In the genomic region with DNA sequence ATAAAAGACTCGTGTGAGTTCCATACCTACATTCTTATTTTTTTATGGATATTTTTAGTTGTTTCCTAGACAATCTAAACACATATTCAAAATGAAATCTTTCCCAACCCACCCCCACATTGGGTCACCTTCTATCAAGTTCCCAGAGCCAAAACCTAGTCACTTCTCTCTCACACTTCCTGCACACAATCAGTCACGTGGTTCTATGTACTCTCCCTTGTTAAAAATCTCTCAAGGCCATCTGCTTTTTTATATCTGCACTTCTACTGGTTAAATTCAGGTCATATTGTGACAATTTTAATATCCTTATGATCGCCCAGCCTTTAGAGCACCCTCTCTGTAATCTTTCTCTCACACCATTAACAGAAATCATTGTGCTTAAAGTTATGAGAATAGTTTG, we compare ENCODE assay signal across 14 cellular contexts.
DNase-seq lines count a peak whose midpoint lies in the region; ATAC-seq and TF ChIP-seq lines count a peak whose summit lies in the region.
"Had no signal": no experiment of that assay in that cellular context is flagged by ENCODE, and none has a peak within 500 bp of the region (broad histone marks: within the 10 kb centered on the region; RNA-seq: fewer than 3 reads in every experiment).

No MANE protein-coding gene starts in this region.

- CTCF ChIA-PET in SK-N-SH (lab: Yijun Ruan, JAX) = no interaction called here

- TF ChIP-seq RAD21 in SK-N-SH (IDR thresholded peaks at IDR 0.05; ENCODE audit: low read length) = no peak

- H3K27ac ChIP-seq in SK-N-SH (ENCODE audit: low read depth in 2 of 2, low read length in 1 of 2) (no peak overlapping the region), neuronal stem cell (replicated peaks; ENCODE audit: low read length) (no peak overlapping the region)
- H3K27ac ChIP-seq: BLaER1 treated with 17β-estradiol and CSF1 and Interleukin-3, amounts not matched to agents 10 nM and 100 nM had no signal

- no peak overlapping the region for H3K23ac ChIP-seq in neuronal stem cell (ENCODE audit: low read depth, low read length, poor library complexity)

- H3F3A ChIP-seq in SK-N-SH (replicated peaks; ENCODE audit: insufficient read depth) = no peaks in the 10 kb centered on the region

- no peaks in the 10 kb centered on the region for H3K9me3 ChIP-seq in SK-N-SH
- H3K9me3 ChIP-seq in neuronal stem cell (replicated peaks in 1 of 2; ENCODE audit: control insufficient read depth in 2 of 2, insufficient read depth in 1 of 2, low read depth in 1 of 2, low read length in 2 of 2) = peaks cover 0 to 10% of the 10 kb centered on the region in 2 donors

- H2AFZ ChIP-seq in SK-N-SH (ENCODE audit: low read depth) = peak overlapping the region; percentile 57; the same call in 1 of the 2 replicates
- H2AFZ ChIP-seq in neuronal stem cell (ENCODE audit: low read length) = peak overlapping the region; percentile 38

- H3K4me2 ChIP-seq in SK-N-SH (no peak overlapping the region), neuronal stem cell (ENCODE audit: insufficient read depth, low read length, poor library complexity, severe bottlenecking) (no peak overlapping the region)
- H3K4me2 ChIP-seq: BLaER1 treated with 17β-estradiol and CSF1 and Interleukin-3, amounts not matched to agents 10 nM and 100 nM had no signal

- H2BK5ac ChIP-seq in neuronal stem cell (ENCODE audit: low read length) = no peak overlapping the region

- H3K4me3 ChIP-seq in SK-N-SH (ENCODE audit: low read depth in 2 of 2, low read length in 1 of 2) (no peak overlapping the region), neuronal stem cell (ENCODE audit: low read length in 2 of 2) (no peak overlapping the region)
- H3K4me3 ChIP-seq: BLaER1 treated with 17β-estradiol and CSF1 and Interleukin-3, amounts not matched to agents 10 nM and 100 nM had no signal

- no peak for TF ChIP-seq CTCF in SK-N-SH (IDR thresholded peaks at IDR 0.05)

- no peak overlapping the region for H3K18ac ChIP-seq in neuronal stem cell (ENCODE audit: low read length)

- H3K14ac ChIP-seq in neuronal stem cell (ENCODE audit: low read length) = no peak overlapping the region

- H3K27me3 ChIP-seq in SK-N-SH (ENCODE audit: insufficient read depth) (no peaks in the 10 kb centered on the region; the same call in 1 of the 2 replicates), neuronal stem cell (ENCODE audit: control insufficient read depth in 3 of 3, insufficient read depth in 3 of 3, low read depth in 1 of 3, low read length in 3 of 3) (no peaks in the 10 kb centered on the region)
- H3K27me3 ChIP-seq: BLaER1 treated with 17β-estradiol and CSF1 and Interleukin-3, amounts not matched to agents 10 nM and 100 nM had no signal

- H3K79me2 ChIP-seq in SK-N-SH (ENCODE audit: insufficient read depth) = no peaks in the 10 kb centered on the region

- H3K9ac ChIP-seq in SK-N-SH = no peak overlapping the region
- H3K9ac ChIP-seq in neuronal stem cell (ENCODE audit: low read depth, low read length, poor library complexity) = no peak overlapping the region
- H3K9ac ChIP-seq: BLaER1 treated with 17β-estradiol and CSF1 and Interleukin-3, amounts not matched to agents 10 nM and 100 nM had no signal

- H3K9me2 ChIP-seq in SK-N-SH = no peaks in the 10 kb centered on the region

- H3K36me3 ChIP-seq in SK-N-SH (replicated peaks in 1 of 2; ENCODE audit: control insufficient read depth in 1 of 2, insufficient read depth in 2 of 2, low read length in 1 of 2) = no peaks in the 10 kb centered on the region
- no peaks in the 10 kb centered on the region for H3K36me3 ChIP-seq in neuronal stem cell (replicated peaks in 1 of 2; ENCODE audit: control insufficient read depth in 2 of 2, insufficient read depth in 2 of 2, low read length in 2 of 2)
- H3K36me3 ChIP-seq: BLaER1 treated with 17β-estradiol and CSF1 and Interleukin-3, amounts not matched to agents 10 nM and 100 nM had no signal

- DNase-seq in SK-N-SH (no peak), CMK (ENCODE audit: low read depth) (peak; percentile 22), OCI-M1 (lab: John Stamatoyannopoulos, UW) (peak; percentile 60), neuronal stem cell (ENCODE audit: low spot score) (no peak)
- DNase-seq: CD8-positive, alpha-beta T cell; COR-L47; DMS 273 treated with DMSO at 0.1 percent for 48 hours; DMS53; DND-41; EL; H9 had no signal

- ATAC-seq in SK-N-SH treated with all-trans-retinoic acid at 6 μM for 48 hours = no peak
- ATAC-seq in GM19023 (IDR thresholded peaks at IDR 0.05; ENCODE audit: unreplicated experiment) = no peak
- ATAC-seq: CD8-positive, alpha-beta T cell had no signal

- no peak overlapping the region for H4K91ac ChIP-seq in neuronal stem cell (ENCODE audit: low read depth, low read length, poor library complexity)

- no peak overlapping the region for H4K8ac ChIP-seq in neuronal stem cell (ENCODE audit: low read depth, low read length)

- no peaks in the 10 kb centered on the region for H4K20me1 ChIP-seq in SK-N-SH (ENCODE audit: insufficient read depth)
- H4K20me1 ChIP-seq: BLaER1 treated with 17β-estradiol and CSF1 and Interleukin-3, amounts not matched to agents 10 nM and 100 nM had no signal

- no peak overlapping the region for H2AK5ac ChIP-seq in neuronal stem cell (ENCODE audit: low read depth, low read length)

- WGBS in SK-N-SH (ENCODE audit: low lambda C conversion rate) = under 1% methylated on average over 3 of the region's 3 CpGs
- no CpG with 5 or more reads among the region's 3 CpGs for WGBS in neuronal stem cell (ENCODE audit: extremely low coverage in 2 of 2, insufficient read length in 2 of 2, insufficient replicate concordance in 1 of 2), 2 donors

- H2BK12ac ChIP-seq in neuronal stem cell (ENCODE audit: low read length) = no peak overlapping the region

- H2BK120ac ChIP-seq in neuronal stem cell (ENCODE audit: low read depth, low read length) = no peak overlapping the region

- no peak for TF ChIP-seq EP300 in SK-N-SH (IDR thresholded peaks at IDR 0.05; ENCODE audit: borderline replicate concordance in 1 of 2, low read depth in 1 of 2, low read length in 1 of 2)

- H3K79me1 ChIP-seq in neuronal stem cell (ENCODE audit: low read depth, low read length) = no peaks in the 10 kb centered on the region

- H3K4me1 ChIP-seq in SK-N-SH (ENCODE audit: control insufficient read depth in 1 of 2, insufficient read depth in 2 of 2, low read depth in 1 of 2, low read length in 1 of 2) = no peaks in the 10 kb centered on the region
- H3K4me1 ChIP-seq in neuronal stem cell (ENCODE audit: control insufficient read depth in 2 of 2, insufficient read depth in 1 of 2, low read depth in 1 of 2, low read length in 2 of 2) = no peaks in the 10 kb centered on the region
- H3K4me1 ChIP-seq: BLaER1 treated with 17β-estradiol and CSF1 and Interleukin-3, amounts not matched to agents 10 nM and 100 nM had no signal

- H2BK15ac ChIP-seq in neuronal stem cell (ENCODE audit: low read length) = no peak overlapping the region

- POLR2A ChIA-PET in SK-N-SH (lab: Yijun Ruan, JAX) = no interaction called here

- H3K4ac ChIP-seq in neuronal stem cell (ENCODE audit: low read length) = no peak overlapping the region

TF ChIP-seq in SK-N-SH, 30 proteins besides CTCF, POLR2A, EP300 and RAD21 (continues in another document):
- TF ChIP-seq MEF2A (IDR thresholded peaks at IDR 0.05; ENCODE audit: borderline replicate concordance, low read depth) (no peak), FOXJ3 (CRISPR knock-in tag; IDR thresholded peaks at IDR 0.05) (no peak), YY1 (IDR thresholded peaks at IDR 0.05; ENCODE audit: low read depth) (no peak), FOXM1 (IDR thresholded peaks at IDR 0.05; ENCODE audit: low read depth) (no peak), RCOR1 (IDR thresholded peaks at IDR 0.05; ENCODE audit: low read length) (no peak), GABPA (IDR thresholded peaks at IDR 0.05; ENCODE audit: low read depth) (no peak), USF1 (IDR thresholded peaks at IDR 0.05; ENCODE audit: borderline replicate concordance, low read depth) (no peak)
- TF ChIP-seq, protein P1, sequence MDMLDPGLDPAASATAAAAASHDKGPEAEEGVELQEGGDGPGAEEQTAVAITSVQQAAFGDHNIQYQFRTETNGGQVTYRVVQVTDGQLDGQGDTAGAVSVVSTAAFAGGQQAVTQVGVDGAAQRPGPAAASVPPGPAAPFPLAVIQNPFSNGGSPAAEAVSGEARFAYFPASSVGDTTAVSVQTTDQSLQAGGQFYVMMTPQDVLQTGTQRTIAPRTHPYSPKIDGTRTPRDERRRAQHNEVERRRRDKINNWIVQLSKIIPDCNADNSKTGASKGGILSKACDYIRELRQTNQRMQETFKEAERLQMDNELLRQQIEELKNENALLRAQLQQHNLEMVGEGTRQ (IDR thresholded peaks at IDR 0.05; ENCODE audit: borderline replicate concordance, low read depth, low read length) = no peak

TF ChIP-seq in SK-N-SH treated with all-trans-retinoic acid at 6 μM for 48 hours, 23 proteins besides CTCF, POLR2A, EP300 and RAD21:
- no peak for TF ChIP-seq SNAI2 (CRISPR knock-in tag; IDR thresholded peaks at IDR 0.05)
- TF ChIP-seq CSRNP3 (CRISPR knock-in tag; IDR thresholded peaks at IDR 0.05) = no peak
- TF ChIP-seq ARNTL (CRISPR knock-in tag; IDR thresholded peaks at IDR 0.05; ENCODE audit: borderline replicate concordance, low read depth) = no peak

Comparison
In these comparisons a context has a peak if more than half of its experiments do, and no peak if none do; other contexts are left out.
1. DNase-seq: peak in CMK (single experiment) and OCI-M1 (single experiment); none in SK-N-SH (single experiment) and neuronal stem cell (single experiment).